ENCODE assay signal across 2 cellular contexts in the genomic region with DNA sequence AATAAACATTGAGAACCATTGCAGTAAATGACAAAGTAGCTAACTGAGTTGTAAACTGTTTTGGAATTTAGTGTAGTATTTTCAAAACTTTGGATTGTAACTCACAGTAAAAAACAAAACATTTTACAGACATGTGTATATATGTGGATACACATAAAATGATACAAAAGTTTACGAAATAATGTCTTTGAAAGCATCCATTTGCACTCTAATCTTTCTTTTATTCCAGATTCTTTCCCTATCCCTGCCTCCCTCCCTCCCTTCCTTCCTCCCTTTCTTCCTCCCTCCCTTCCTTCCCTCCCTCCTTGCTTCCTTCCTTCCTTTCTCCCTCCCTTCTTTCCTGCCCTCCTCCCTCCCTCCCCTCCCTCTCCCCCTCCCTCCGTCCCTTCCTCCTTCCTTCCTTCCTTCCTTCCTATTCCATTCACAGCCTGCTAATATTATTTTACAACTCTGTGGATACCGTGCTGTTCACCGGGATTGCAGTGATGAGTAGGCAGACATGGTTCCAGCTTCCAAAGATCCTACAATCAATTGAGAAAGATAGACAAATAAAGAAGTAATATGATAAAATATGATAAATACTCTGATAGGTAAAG.
TF ChIP-seq lines count a peak whose summit lies in the region.

No MANE protein-coding gene starts in this region.

TF ChIP-seq in HepG2, 621 proteins besides CTCF, POLR2A, EP300 and RAD21:
- no peak for TF ChIP-seq SIN3A (IDR thresholded peaks at IDR 0.05; ENCODE audit: borderline replicate concordance, low read depth, low read length)
- TF ChIP-seq BCLAF1 (IDR thresholded peaks at IDR 0.05): no peak
- peak; percentile 98 for TF ChIP-seq HNRNPK (IDR thresholded peaks at IDR 0.05; ENCODE audit: low read depth, low read length, poor library complexity, severe bottlenecking)
TF ChIP-seq in HepG2: peak in this region for 1.

TF ChIP-seq in IMR-90, 13 proteins besides CTCF, POLR2A, EP300 and RAD21:
- TF ChIP-seq RCOR1 (IDR thresholded peaks at IDR 0.05; ENCODE audit: insufficient replicate concordance, low read length) (no peak), SMC3 (IDR thresholded peaks at IDR 0.05; ENCODE audit: low read depth, low read length) (no peak), MAZ (IDR thresholded peaks at IDR 0.05; ENCODE audit: borderline replicate concordance, low read depth, low read length) (no peak), CHD1 (IDR thresholded peaks at IDR 0.05; ENCODE audit: low read depth, low read length) (no peak), ELK1 (IDR thresholded peaks at IDR 0.05; ENCODE audit: borderline replicate concordance, low read depth, low read length) (no peak), MAFK (IDR thresholded peaks at IDR 0.05; ENCODE audit: low read depth, low read length) (no peak)
